ENCODE assay signal across 11 cellular contexts in the genomic region with DNA sequence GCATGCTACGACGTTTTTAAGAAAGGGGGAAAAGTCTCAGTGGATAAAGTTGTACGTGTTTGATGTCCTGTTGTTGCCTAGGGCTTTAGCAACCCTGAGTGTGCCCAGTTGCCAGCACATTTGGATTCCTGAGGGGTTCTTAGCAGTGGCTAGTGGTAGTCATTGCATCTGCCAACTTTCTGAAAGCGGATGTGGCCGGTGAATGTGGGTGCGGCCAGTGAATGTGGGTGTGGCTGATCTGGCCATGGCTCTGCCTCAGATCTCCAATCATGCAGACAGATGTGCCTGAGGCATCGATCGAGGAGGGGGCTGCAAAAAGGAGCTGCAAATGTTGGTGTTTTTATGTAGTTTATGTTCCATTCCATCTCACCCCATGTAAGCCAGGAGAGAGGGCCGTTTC. TPM values are rescaled to one million over a fixed set of nuclear protein-coding genes. Genes with fewer than 3 reads are reported as not detected.
DNase-seq lines count a peak whose midpoint lies in the region; ATAC-seq, FAIRE-seq and TF ChIP-seq lines count a peak whose summit lies in the region.
"Had no signal": no experiment of that assay in that cellular context is flagged by ENCODE, and none has a peak within 500 bp of the region (broad histone marks: within the 10 kb centered on the region; RNA-seq: fewer than 3 reads in every experiment).

No MANE protein-coding gene starts in this region.

- TF ChIP-seq POLR2A in GM12878 (IDR thresholded peaks at IDR 0.05; ENCODE audit: low read depth, low read length) (no peak), HepG2 (IDR thresholded peaks at IDR 0.05; ENCODE audit: insufficient read depth in 1 of 2, low read depth in 2 of 2, low read length in 2 of 2) (peak in 1 of 2 experiments; percentile 55; a peak in 1 of 4 replicates)

- H3K79me2 ChIP-seq in Karpas-422 (ENCODE audit: low read length) (no peaks in the 10 kb centered on the region), GM12878 (ENCODE audit: control insufficient read depth, insufficient read depth, low read length) (no peaks in the 10 kb centered on the region), HepG2 (ENCODE audit: insufficient read depth, low read length) (no peaks in the 10 kb centered on the region)

- no peaks in the 10 kb centered on the region for H3K36me3 ChIP-seq in BJ (ENCODE audit: control insufficient read depth, insufficient read depth, low read length)
- no peaks in the 10 kb centered on the region for H3K36me3 ChIP-seq in Karpas-422 (ENCODE audit: insufficient read depth, low read length)
- no peaks in the 10 kb centered on the region for H3K36me3 ChIP-seq in GM12878 (ENCODE audit: control insufficient read depth in 2 of 2, insufficient read depth in 2 of 2, low read length in 1 of 2)
- no peaks in the 10 kb centered on the region for H3K36me3 ChIP-seq in HepG2 (replicated peaks in 1 of 2; ENCODE audit: control insufficient read depth in 1 of 2, insufficient read depth in 2 of 2, low read length in 2 of 2)
- H3K36me3 ChIP-seq: cardiac muscle cell had no signal

- H3K27ac ChIP-seq in Karpas-422 (ENCODE audit: low read length) (no peak overlapping the region), GM12878 (ENCODE audit: control insufficient read depth, insufficient read depth) (no peak overlapping the region), HepG2 (ENCODE audit: extremely low read length, insufficient read depth, low read length) (peak overlapping the region; percentile 80)
- H3K27ac ChIP-seq: cardiac muscle cell had no signal

- 0 out of 2 replicates have a peak overlapping the region, but pooled peaks have one; percentile 67 for H2AFZ ChIP-seq in Karpas-422 (ENCODE audit: low read length)
- H2AFZ ChIP-seq in GM12878 (ENCODE audit: control insufficient read depth, low read depth, low read length) = no peak overlapping the region
- peak overlapping the region; percentile 88 for H2AFZ ChIP-seq in HepG2 (ENCODE audit: low read length)

- H3K9me3 ChIP-seq in Karpas-422 (ENCODE audit: low read length) (no peaks in the 10 kb centered on the region), GM12878 (replicated peaks; ENCODE audit: control insufficient read depth, insufficient read depth, low read length) (no peaks in the 10 kb centered on the region), HepG2 (ENCODE audit: low read length) (no peaks in the 10 kb centered on the region)

- H3K36me3 Mint-ChIP-seq in chondrocyte (ENCODE audit: low read depth) = no peaks in the 10 kb centered on the region

- H4K20me1 ChIP-seq in Karpas-422 (ENCODE audit: insufficient read depth, low read depth, low read length) = no peaks in the 10 kb centered on the region
- no peaks in the 10 kb centered on the region for H4K20me1 ChIP-seq in GM12878 (ENCODE audit: control insufficient read depth, insufficient read depth)
- H4K20me1 ChIP-seq in HepG2 (ENCODE audit: insufficient read depth, low read length) = no peaks in the 10 kb centered on the region

- DNase-seq in BJ (ENCODE audit: low read depth) = peak; percentile 55
- DNase-seq in Karpas-422 = no peak
- no peak for DNase-seq in GM12878 (ENCODE audit: low read depth, low spot score)
- DNase-seq in HepG2 (ENCODE audit: low spot score) = peak; percentile 73
- no peak for DNase-seq in chondrocyte (ENCODE audit: low spot score)
- DNase-seq in activated CD4-positive, alpha-beta T cell treated with anti-CD3 and anti-CD28 coated beads for 1 hour = no peak
- no peak for DNase-seq in T-helper 1 cell
- no peak for DNase-seq in DMS114 treated with DMSO at 0.1 percent for 48 hours (lab: John Stamatoyannopoulos, UW; ENCODE audit: unreplicated experiment)
- DNase-seq: CD8-positive, alpha-beta memory T cell; MM.1S had no signal

- H3K27ac Mint-ChIP-seq in chondrocyte (ENCODE audit: unreplicated experiment) = no peak overlapping the region
- H3K27ac Mint-ChIP-seq: CD8-positive, alpha-beta memory T cell had no signal

- TF ChIP-seq EP300 in GM12878 (IDR thresholded peaks at IDR 0.05; ENCODE audit: borderline replicate concordance in 1 of 2, control insufficient read depth in 1 of 2, low read depth in 2 of 2, low read length in 2 of 2) = no peak
- no peak for TF ChIP-seq EP300 in HepG2 (IDR thresholded peaks at IDR 0.05; ENCODE audit: low read depth in 2 of 2, low read length in 2 of 2)
- TF ChIP-seq EP300 in HepG2 (CRISPR knock-in tag; IDR thresholded peaks at IDR 0.05; ENCODE audit: borderline replicate concordance) = no peak

- H3K9ac ChIP-seq in Karpas-422 (ENCODE audit: low read length) = no peak overlapping the region
- no peak overlapping the region for H3K9ac ChIP-seq in GM12878 (ENCODE audit: control insufficient read depth, insufficient read depth, low read length)
- H3K9ac ChIP-seq in HepG2 (ENCODE audit: insufficient read depth, low read depth, low read length) = peak overlapping the region; percentile 57

- BruUV-seq in GM12878 (replicated peaks; lab: Mats Ljungman, UMichigan) (no TSS peak), HepG2 (replicated peaks; lab: Mats Ljungman, UMichigan) (no TSS peak)

- CTCF ChIA-PET in BJ (lab: Yijun Ruan, JAX) = no interaction called here
- CTCF ChIA-PET in GM12878 (lab: Yijun Ruan, JAX) = no interaction called here
- CTCF ChIA-PET in HepG2 (lab: Yijun Ruan, JAX; ENCODE audit: low intra/inter-chr PET ratio, low total read pairs) = no interaction called here

- no peak overlapping the region for H3K4me2 ChIP-seq in Karpas-422 (ENCODE audit: low read depth, low read length, poor library complexity, severe bottlenecking)
- no peak overlapping the region for H3K4me2 ChIP-seq in GM12878 (ENCODE audit: control insufficient read depth, insufficient read depth)
- peak overlapping the region; percentile 74 for H3K4me2 ChIP-seq in HepG2 (ENCODE audit: low read depth, low read length)

- in situ Hi-C loops in GM12878 (cut with MboI) (no loop called here), HepG2 (cut with HindIII; ENCODE audit: extremely low pct_ligation_motif_present, low pct_unique_long_range_greater_than_20kb) (no loop called here)

- POLR2A ChIA-PET in BJ (lab: Charles Lee) (interaction anchor here (0.6 kb wide), 2 partner anchors 24 to 615 kb away, joined by 3 to 15 read pairs; no protein-coding TSS in a partner anchor), GM12878 (lab: Charles Lee) (no interaction called here), HepG2 (lab: Yijun Ruan, JAX) (interaction anchor here (0.9 to 2.5 kb wide), 7 partner anchors 10 to 41 kb away, joined by 3 to 21 read pairs (median 7); a partner anchor contains a TSS)

- FAIRE-seq in GM12878 (lab: Jason Lieb, UNC) (no peak), HepG2 (lab: Jason Lieb, UNC) (no peak)

- no peaks in the 10 kb centered on the region for H3K9me2 ChIP-seq in Karpas-422 (replicated peaks; ENCODE audit: insufficient read depth, low read length)

- ATAC-seq in GM12878 (peak; percentile 36; the same call in 2 of the 3 replicates), HepG2 (peak; percentile 84)

- intact Hi-C loops in GM12878 (cut with micrococcal nuclease; ENCODE audit: unreplicated experiment) = no loop called here
- intact Hi-C loops in HepG2 (cut with micrococcal nuclease; ENCODE audit: unreplicated experiment) = loop anchor here (1.0 to 5.0 kb wide), 4 partner anchors 16 to 78 kb away; no protein-coding TSS in a partner anchor

- TF ChIP-seq RAD21 in GM12878 (IDR thresholded peaks at IDR 0.05; ENCODE audit: insufficient read depth, low read depth, low read length) (no peak), HepG2 (CRISPR knock-in tag; IDR thresholded peaks at IDR 0.05) (no peak)

- peaks cover 21% of the 10 kb centered on the region for H3K4me1 Mint-ChIP-seq in chondrocyte (ENCODE audit: low read depth)
- H3K4me1 Mint-ChIP-seq: CD8-positive, alpha-beta memory T cell had no signal

- H3K4me3 ChIP-seq in BJ (ENCODE audit: low read depth, low read length) (no peak overlapping the region), Karpas-422 (ENCODE audit: low read length) (no peak overlapping the region), GM12878 (no peak overlapping the region), HepG2 (replicated peaks in 1 of 3; ENCODE audit: insufficient read depth in 1 of 3, low read depth in 2 of 3, low read length in 3 of 3) (peak overlapping the region; percentile 11 to 46 (median 44); a peak in 4 of 6 replicates)
- H3K4me3 ChIP-seq: cardiac muscle cell had no signal

- peaks cover 2% of the 10 kb centered on the region for H3K9me3 Mint-ChIP-seq in chondrocyte (ENCODE audit: low read depth)

- no peaks in the 10 kb centered on the region for H3K27me3 Mint-ChIP-seq in chondrocyte (ENCODE audit: low read depth)
- H3K27me3 Mint-ChIP-seq: CD8-positive, alpha-beta memory T cell had no signal

- H3K4me1 ChIP-seq in Karpas-422 (ENCODE audit: low read length) (peaks cover 30% of the 10 kb centered on the region), GM12878 (ENCODE audit: control insufficient read depth, insufficient read depth, low read length) (no peaks in the 10 kb centered on the region), HepG2 (ENCODE audit: insufficient read depth, low read length) (peaks cover 71% of the 10 kb centered on the region)

- 28% methylated on average over 9 of the region's 9 CpGs for WGBS in GM12878 (ENCODE audit: insufficient coverage, insufficient replicate concordance, low lambda C conversion rate, missing lambda C conversion rate)
- WGBS in HepG2 (ENCODE audit: low lambda C conversion rate) = 25% methylated on average over 8 of the region's 9 CpGs

- TF ChIP-seq CTCF in BJ (IDR thresholded peaks at IDR 0.05; ENCODE audit: insufficient read depth, low read depth, low read length) (no peak), GM12878 (IDR thresholded peaks at IDR 0.05 in 2 of 3, conservative IDR thresholded peaks at IDR 0.05 in 1 of 3; ENCODE audit: control insufficient read depth in 2 of 3, extremely low read depth in 1 of 3, insufficient read depth in 1 of 3, low read depth in 3 of 3, low read length in 3 of 3) (no peak), HepG2 (CRISPR knock-in tag; IDR thresholded peaks at IDR 0.05) (no peak), chondrocyte (IDR thresholded peaks at IDR 0.05) (no peak)

- H3K27me3 ChIP-seq in BJ (ENCODE audit: control insufficient read depth, insufficient read depth, low read length) (no peaks in the 10 kb centered on the region), Karpas-422 (ENCODE audit: low read length) (no peaks in the 10 kb centered on the region), GM12878 (replicated peaks in 1 of 2; ENCODE audit: control insufficient read depth in 2 of 2, insufficient read depth in 2 of 2, low read length in 1 of 2) (no peaks in the 10 kb centered on the region), HepG2 (ENCODE audit: control insufficient read depth in 1 of 2, insufficient read depth in 2 of 2, low read length in 2 of 2) (no peaks in the 10 kb centered on the region)
- H3K27me3 ChIP-seq: cardiac muscle cell had no signal

- SMC1A ChIA-PET in GM12878 (lab: Charles Lee; ENCODE audit: uncharacterized antibody, unreplicated experiment) = no interaction called here

- no peak overlapping the region for H3K4me3 Mint-ChIP-seq in chondrocyte (ENCODE audit: unreplicated experiment)
- H3K4me3 Mint-ChIP-seq: CD8-positive, alpha-beta memory T cell had no signal

- RAD21 ChIA-PET in GM12878 (lab: Charles Lee; ENCODE audit: unreplicated experiment) = no interaction called here

RNA-seq across cellular contexts. Expression of a gene that starts 41.5 kb away (rescaled TPM):
- polyA plus RNA-seq in BJ (2011; rRNA removed) (351 and 489 TPM in 2 replicates), GM12878 (2011; rRNA removed) (10.6 and 11.8 TPM in 2 replicates), GM12878 (2014; fragmentation: Illumina TruSeq; extraction: Trizol) (0.07 and 0.08 TPM in 2 replicates), GM12878 (2014; fragmentation: Nextera tagmentation; extraction: Ambion mirVana) (under 1 TPM in 1 of 2 experiments, not detected in 1; 0.08 TPM), GM12878 (2014; rRNA removed) (0.03 and 0.14 TPM in 2 replicates), GM12878 (2016; fragmentation: Nextera tagmentation; extraction: Ambion mirVana) (under 1 TPM; 0.04 to 0.12 TPM), HepG2 (2011; rRNA removed) (193 and 216 TPM in 2 replicates)
- polyA minus RNA-seq in BJ (2011; rRNA and poly(A)+ RNA removed) = 1,204 and 1,354 TPM in 2 replicates
- 0.15 TPM in 1 of 2 replicates, not detected in the other for total RNA-seq in Karpas-422 (2014; rRNA removed; shearing (Covaris generic); ENCODE audit: low replicate concordance)
- total RNA-seq in GM12878 (2013; cell fraction: nucleolus; rRNA removed) = 0.07 and 0.10 TPM in 2 replicates
- total RNA-seq in GM12878 (2014; rRNA removed) (0.11 and 0.54 TPM in 2 replicates), GM12878 (2014; rRNA removed; fragmentation: Illumina TruSeq; extraction: Trizol) (0.04 and 0.41 TPM in 2 replicates), GM12878 (2021) (0.58 and 0.69 TPM in 2 replicates), HepG2 (2016; rRNA removed; fragmentation: Illumina TruSeq; extraction: Trizol) (176 and 185 TPM in 2 replicates), chondrocyte (663 to 672 TPM (median 671 TPM) in 3 replicates)
- 0.01 TPM for polyA plus RNA-seq in GM12878 (2011; ENCODE audit: low read depth)
- polyA plus RNA-seq in GM12878 (2011; cell fraction: cytosol; rRNA removed) = 10.1 and 13.0 TPM in 2 replicates
- 15.5 and 16.4 TPM in 2 replicates for polyA plus RNA-seq in GM12878 (2011; cell fraction: nucleus; rRNA removed)
- polyA plus RNA-seq in GM12878 (2012) = 0.05 and 0.07 TPM in 2 replicates
- polyA minus RNA-seq in GM12878 (2011; rRNA and poly(A)+ RNA removed) = 27.4 and 36.9 TPM in 2 replicates
- polyA minus RNA-seq in GM12878 (2011; cell fraction: cytosol; rRNA and poly(A)+ RNA removed) = 9.8 and 16.6 TPM in 2 replicates
- 10.3 and 15.7 TPM in 2 replicates for polyA minus RNA-seq in GM12878 (2011; cell fraction: nucleus; rRNA and poly(A)+ RNA removed)
- total RNA-seq in HepG2 (2016; cell fraction: cytosol; rRNA removed; fragmentation: Illumina TruSeq; extraction: Trizol; ENCODE audit: low read depth) = 74.9 and 87.3 TPM in 2 replicates
- 158 and 182 TPM in 2 replicates for total RNA-seq in HepG2 (2016; cell fraction: insoluble cytoplasmic fraction; rRNA removed; fragmentation: Illumina TruSeq; extraction: Trizol)
- 361 and 484 TPM in 2 replicates for total RNA-seq in HepG2 (2016; cell fraction: membrane; rRNA removed; fragmentation: Illumina TruSeq; extraction: Trizol)
- 203 and 219 TPM in 2 replicates for total RNA-seq in HepG2 (2016; cell fraction: nucleus; rRNA removed; fragmentation: Illumina TruSeq; extraction: Trizol)
- polyA plus RNA-seq in HepG2 (2011; cell fraction: cytosol; rRNA removed) = 145 and 153 TPM in 2 replicates
- 169 and 173 TPM in 2 replicates for polyA plus RNA-seq in HepG2 (2011; cell fraction: nucleus; rRNA removed)
- polyA plus RNA-seq in HepG2 (2012) = 84.5 and 103 TPM in 2 replicates
- 2.5 and 3.2 TPM in 2 replicates for polyA plus RNA-seq in HepG2 (2016; cell fraction: cytosol; fragmentation: Illumina TruSeq; extraction: Trizol; ENCODE audit: low read depth)
- 34.1 and 47.0 TPM in 2 replicates for polyA plus RNA-seq in HepG2 (2016; cell fraction: insoluble cytoplasmic fraction; fragmentation: Illumina TruSeq; extraction: Trizol; ENCODE audit: low read depth)
- polyA plus RNA-seq in HepG2 (2016; cell fraction: membrane; fragmentation: Illumina TruSeq; extraction: Trizol; ENCODE audit: low read depth) = 7.0 and 7.3 TPM in 2 replicates
- 164 and 179 TPM in 2 replicates for polyA plus RNA-seq in HepG2 (2016; cell fraction: nucleus; fragmentation: Illumina TruSeq; extraction: Trizol; ENCODE audit: insufficient read depth, low read depth)
- polyA minus RNA-seq in HepG2 (2011; rRNA and poly(A)+ RNA removed; ENCODE audit: low replicate concordance) = 311 and 1,912 TPM in 2 replicates
- polyA minus RNA-seq in HepG2 (2011; cell fraction: cytosol; rRNA and poly(A)+ RNA removed) = 510 and 534 TPM in 2 replicates
- polyA minus RNA-seq in HepG2 (2011; cell fraction: nucleus; rRNA and poly(A)+ RNA removed) = 531 and 554 TPM in 2 replicates
- total RNA-seq: CD8-positive, alpha-beta memory T cell had no signal
- polyA plus RNA-seq: CD8-positive, alpha-beta memory T cell had no signal

Comparison
In these comparisons a context has a peak if more than half of its experiments do, and no peak if none do; other contexts are left out.
1. DNase-seq: peak in BJ (single experiment) and HepG2 (single experiment); none in Karpas-422 (single experiment), GM12878 (single experiment), chondrocyte (single experiment), activated CD4-positive, alpha-beta T cell treated with anti-CD3 and anti-CD28 coated beads for 1 hour (single experiment), T-helper 1 cell (0 of 5) and DMS114 treated with DMSO at 0.1 percent for 48 hours (single experiment).
2. H3K4me3 ChIP-seq: peak in HepG2 (3 of 3); none in BJ (single experiment), Karpas-422 (single experiment) and GM12878 (single experiment).
3. RNA of a gene that starts 41.5 kb away (total RNA-seq): 663 to 672 TPM in chondrocyte and 74.9 to 484 TPM in HepG2; 0.15 TPM in Karpas-422 and 0.04 to 0.69 TPM in GM12878; every median in the first group is over 10 times any median in the second.